ENCODE assay signal across 9 cellular contexts in the genomic region with DNA sequence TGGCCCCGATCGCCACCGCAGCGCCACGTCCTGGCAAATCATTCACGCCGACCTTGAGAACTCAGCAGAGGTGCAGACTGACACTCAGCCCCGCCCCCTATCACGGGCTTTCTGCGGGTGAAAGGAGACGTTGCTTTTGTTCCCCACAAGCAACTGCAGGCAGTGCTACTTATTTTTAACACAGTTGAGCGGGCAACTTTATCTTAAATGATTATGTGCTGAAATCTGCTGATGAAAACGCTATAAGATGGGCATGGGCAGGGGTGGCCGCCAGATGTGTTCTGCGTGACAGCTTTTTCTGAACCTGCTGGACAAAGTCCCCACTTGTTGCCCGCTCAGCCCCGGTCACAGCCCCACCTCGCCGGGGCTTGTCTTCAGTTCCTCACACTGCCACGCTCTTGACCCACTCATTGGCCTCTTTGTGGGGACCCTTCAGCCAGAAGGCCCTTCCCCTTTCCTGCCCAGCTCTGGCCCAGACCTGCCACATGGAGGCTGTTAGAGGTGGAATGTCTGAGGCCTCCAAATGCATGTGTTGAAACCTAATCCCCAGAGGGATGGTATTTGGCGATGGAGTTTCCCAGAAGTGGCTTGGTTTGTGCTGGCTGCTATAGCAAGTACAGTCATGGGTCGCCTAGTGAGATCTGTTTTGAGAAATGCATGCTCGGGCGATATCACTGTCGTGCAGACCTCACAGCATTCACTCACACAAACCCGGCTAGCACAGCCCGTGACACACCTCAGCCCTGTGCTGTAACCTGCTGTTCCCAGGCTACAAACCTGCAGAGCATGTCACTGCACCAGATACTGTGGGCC. TPM values are rescaled to one million over a fixed set of nuclear protein-coding genes. Genes with fewer than 3 reads are reported as not detected.
DNase-seq lines count a peak whose midpoint lies in the region; ATAC-seq, FAIRE-seq and TF ChIP-seq lines count a peak whose summit lies in the region.
"Had no signal": no experiment of that assay in that cellular context is flagged by ENCODE, and none has a peak within 500 bp of the region (broad histone marks: within the 10 kb centered on the region; RNA-seq: fewer than 3 reads in every experiment).

No MANE protein-coding gene starts in this region.

- WGBS in H1 (ENCODE audit: extremely low coverage in 1 of 2, insufficient coverage in 1 of 2, insufficient read length in 1 of 2, insufficient replicate concordance in 2 of 2, low coverage in 1 of 2, low lambda C conversion rate in 2 of 2, missing lambda C conversion rate in 1 of 2), 2 experiments: 63% methylated on average over 27 of the region's 27 CpGs; no CpG with 5 or more reads in 1 of the 2 experiments

- H3K14ac ChIP-seq in H1 (ENCODE audit: insufficient read length): no peak overlapping the region

- H3K27ac ChIP-seq in H1 (ENCODE audit: low read depth, low read length): no peak overlapping the region

- no peak for TF ChIP-seq RAD21 in H1 (IDR thresholded peaks at IDR 0.05 in 1 of 2, conservative IDR thresholded peaks at IDR 0.05 in 1 of 2; ENCODE audit: low read depth in 2 of 2, low read length in 2 of 2)

- no peak overlapping the region for H2AFZ ChIP-seq in H1 (ENCODE audit: low read length)

- H2BK15ac ChIP-seq in H1 (ENCODE audit: low read length): no peak overlapping the region

- peaks cover 0 to 14% (median 5%) of the 10 kb centered on the region in 4 experiments; a peak in 6 of 7 replicates for H3K4me1 ChIP-seq in H1 (replicated peaks in 1 of 4; ENCODE audit: control insufficient read depth in 3 of 4, insufficient read depth in 4 of 4, low read length in 3 of 4)

- no peak overlapping the region for H3K9ac ChIP-seq in H1 (replicated peaks in 1 of 4; ENCODE audit: extremely low read depth in 1 of 4, low read depth in 3 of 4, low read length in 3 of 4)

- no peaks in the 10 kb centered on the region for H3K27me3 Mint-ChIP-seq in natural killer cell (ENCODE audit: low read depth in 2 of 2)

- no peak overlapping the region for H3K4me3 ChIP-seq in H1 (ENCODE audit: extremely low read depth in 1 of 4, insufficient read depth in 2 of 4, low read depth in 3 of 4, low read length in 4 of 4)

- CTCF ChIA-PET in H1 (lab: Charles Lee; ENCODE audit: partially characterized antibody): interaction anchor here (0.7 to 1.6 kb wide), 3 partner anchors 20 to 365 kb away, joined by 4 to 5 read pairs (median 5); no protein-coding TSS in a partner anchor

- TF ChIP-seq POLR2A in H1 (IDR thresholded peaks at IDR 0.05; ENCODE audit: control extremely low read depth in 1 of 2, low read depth in 2 of 2, low read length in 2 of 2): no peak

- H3K18ac ChIP-seq in H1 (ENCODE audit: extremely low read depth, low read length): peak overlapping the region; percentile 24; the same call in 1 of the 2 replicates

- H2BK20ac ChIP-seq in H1 (ENCODE audit: low read length): no peak overlapping the region

- no peak for FAIRE-seq in H1 (lab: Jason Lieb, UNC)
- FAIRE-seq: GM18507 had no signal

- POLR2A ChIA-PET in H1 (lab: Charles Lee; ENCODE audit: partially characterized antibody): interaction anchor here (0.8 to 3.3 kb wide), 7 partner anchors 8 to 815 kb away, joined by 3 to 10 read pairs (median 3); a partner anchor contains a TSS

- intact Hi-C loops in natural killer cell (cut with micrococcal nuclease): no loop called here

- H3K27ac Mint-ChIP-seq in natural killer cell: peak overlapping the region; percentile 63 to 82

- no peak overlapping the region for H4K5ac ChIP-seq in H1 (ENCODE audit: insufficient read length, low read depth, low read length)

- H3K4me2 ChIP-seq in H1 (ENCODE audit: insufficient read depth in 1 of 2, low read depth in 2 of 2, low read length in 2 of 2): no peak overlapping the region; a peak in 1 of 4 replicates

- H2BK5ac ChIP-seq in H1 (ENCODE audit: low read depth, low read length): no peak overlapping the region

- H3K36me3 Mint-ChIP-seq in natural killer cell: no peaks in the 10 kb centered on the region

- no peak overlapping the region for H2BK120ac ChIP-seq in H1 (replicated peaks; ENCODE audit: low read depth, low read length)

- no peaks in the 10 kb centered on the region for H3K23me2 ChIP-seq in H1 (ENCODE audit: low read depth, low read length)

- peaks cover 11% of the 10 kb centered on the region in 2 donors for H3K4me1 Mint-ChIP-seq in natural killer cell

- no peaks in the 10 kb centered on the region for H4K20me1 ChIP-seq in H1 (replicated peaks in 1 of 2; ENCODE audit: control insufficient read depth in 1 of 2, insufficient read depth in 2 of 2, low read length in 2 of 2)

- ATAC-seq in natural killer cell (peak; percentile 76 to 88 (median 87)), GM19395 (IDR thresholded peaks at IDR 0.05; ENCODE audit: unreplicated experiment) (no peak), GM18511 (IDR thresholded peaks at IDR 0.05; ENCODE audit: unreplicated experiment) (no peak)

- DNase-seq in CD1c-positive myeloid dendritic cell (ENCODE audit: extremely low spot score) (peak; percentile 43), NCI-H69 (lab: John Stamatoyannopoulos, UW) (peak; percentile 38), H1 (ENCODE audit: low read depth in 1 of 2, low spot score in 2 of 2) (peak in 1 of 2 experiments; percentile 67), natural killer cell (peak; percentile 59), NCI-H187 treated with DMSO at 0.1 percent for 48 hours (lab: John Stamatoyannopoulos, UW) (no peak)
- no peak for DNase-seq in activated CD4-positive, CD25-positive, alpha-beta regulatory T cell treated with anti-CD3 and anti-CD28 coated beads, Interleukin-2, amount 50 U/mL, for 72 hours

- no peak overlapping the region for H2AK5ac ChIP-seq in H1 (ENCODE audit: low read depth, low read length)

- no peaks in the 10 kb centered on the region for H3K9me3 Mint-ChIP-seq in natural killer cell

- H3K23ac ChIP-seq in H1 (ENCODE audit: insufficient read length): no peak overlapping the region

- no peak overlapping the region for H4K8ac ChIP-seq in H1 (ENCODE audit: extremely low read depth, insufficient read depth, low read length)

- no peak overlapping the region for H4K91ac ChIP-seq in H1 (replicated peaks; ENCODE audit: insufficient read length, low read length)

- no peak for TF ChIP-seq CTCF in H1 (IDR thresholded peaks at IDR 0.05; ENCODE audit: control extremely low read depth in 1 of 3, insufficient read depth in 1 of 3, low read depth in 1 of 3, low read length in 3 of 3)
- no peak for TF ChIP-seq CTCF in natural killer cell (IDR thresholded peaks at IDR 0.05)

- no peaks in the 10 kb centered on the region for H3K79me1 ChIP-seq in H1 (ENCODE audit: low read depth, low read length)

- no peak overlapping the region for H2BK12ac ChIP-seq in H1 (ENCODE audit: low read depth, low read length)

- no peaks in the 10 kb centered on the region for H3K79me2 ChIP-seq in H1 (ENCODE audit: control insufficient read depth in 1 of 2, insufficient read depth in 2 of 2, low read length in 2 of 2)

- H3K27me3 ChIP-seq in H1 (replicated peaks in 1 of 4; ENCODE audit: control insufficient read depth in 3 of 4, extremely low read depth in 1 of 4, insufficient read depth in 3 of 4, low read length in 3 of 4): no peaks in the 10 kb centered on the region

- H3K56ac ChIP-seq in H1 (replicated peaks; ENCODE audit: insufficient read length, low read depth, low read length): no peak overlapping the region

- H3K4me3 Mint-ChIP-seq in natural killer cell: peak overlapping the region; percentile 88

- no peak for TF ChIP-seq EP300 in H1 (IDR thresholded peaks at IDR 0.05; ENCODE audit: borderline replicate concordance in 1 of 2, low read depth in 2 of 2, low read length in 2 of 2)

- H3K4ac ChIP-seq in H1 (replicated peaks; ENCODE audit: insufficient read length, low read depth, low read length): no peak overlapping the region

- no peaks in the 10 kb centered on the region for H3K9me3 ChIP-seq in H1 (ENCODE audit: insufficient read depth in 2 of 2, low read depth in 1 of 2, low read length in 1 of 2)

- no peaks in the 10 kb centered on the region for H3K36me3 ChIP-seq in H1 (ENCODE audit: control insufficient read depth in 2 of 4, insufficient read depth in 4 of 4, low read length in 3 of 4)

RNA-seq across cellular contexts. Expression of a gene that starts 15.7 kb away (rescaled TPM):
- total RNA-seq in H1 (2021; fragmentation: NEBNext Ultra II Directional; extraction: Animal tissue kit (Norgen Biotek cat#: 25700)): 112 and 116 TPM in 2 replicates
- polyA plus RNA-seq in H1 (2011; rRNA removed): 78.0 and 98.0 TPM in 2 replicates
- 101 TPM for polyA plus RNA-seq in H1 (2011; cell fraction: cytosol; rRNA removed)
- 89.3 TPM for polyA plus RNA-seq in H1 (2011; cell fraction: nucleus; rRNA removed)
- 67.6 to 101 TPM (median 96.1 TPM) in 4 replicates for polyA plus RNA-seq in H1 (2012, experiment 1 of 2)
- polyA plus RNA-seq in H1 (2012, experiment 2 of 2): 57.4 TPM
- 51.4 TPM for polyA plus RNA-seq in H1 (2013, experiment 1 of 2)
- polyA plus RNA-seq in H1 (2013, experiment 2 of 2): 46.9 TPM
- 109 and 120 TPM in 2 replicates for polyA minus RNA-seq in H1 (2011; rRNA and poly(A)+ RNA removed)
- 67.0 TPM for polyA minus RNA-seq in H1 (2011; cell fraction: cytosol; rRNA and poly(A)+ RNA removed)
- 33.6 TPM for polyA minus RNA-seq in H1 (2011; cell fraction: nucleus; rRNA and poly(A)+ RNA removed)
- total RNA-seq in natural killer cell: 10 to 100 TPM; 73.8 to 77.0 (median 74.6) TPM

RNA-seq across cellular contexts. Expression of a gene that starts 43.9 kb away (rescaled TPM):
- 96.7 and 97.3 TPM in 2 replicates for total RNA-seq in H1 (2021; fragmentation: NEBNext Ultra II Directional; extraction: Animal tissue kit (Norgen Biotek cat#: 25700))
- 25.8 and 27.0 TPM in 2 replicates for polyA plus RNA-seq in H1 (2011; rRNA removed)
- 26.8 TPM for polyA plus RNA-seq in H1 (2011; cell fraction: cytosol; rRNA removed)
- 33.9 TPM for polyA plus RNA-seq in H1 (2011; cell fraction: nucleus; rRNA removed)
- polyA plus RNA-seq in H1 (2012, experiment 1 of 2): 43.2 to 52.8 TPM (median 48.2 TPM) in 4 replicates
- 12.0 TPM for polyA plus RNA-seq in H1 (2012, experiment 2 of 2)
- 49.1 TPM for polyA plus RNA-seq in H1 (2013, experiment 1 of 2)
- polyA plus RNA-seq in H1 (2013, experiment 2 of 2): 49.5 TPM
- 42.4 and 47.6 TPM in 2 replicates for polyA minus RNA-seq in H1 (2011; rRNA and poly(A)+ RNA removed)
- polyA minus RNA-seq in H1 (2011; cell fraction: cytosol; rRNA and poly(A)+ RNA removed): 38.3 TPM
- polyA minus RNA-seq in H1 (2011; cell fraction: nucleus; rRNA and poly(A)+ RNA removed): 28.8 TPM
- 10 to 100 TPM; 18.1 to 28.4 (median 25.0) TPM for total RNA-seq in natural killer cell

RNA-seq across cellular contexts. Expression of a gene that starts 44.0 kb away (rescaled TPM):
- total RNA-seq in H1 (2021; fragmentation: NEBNext Ultra II Directional; extraction: Animal tissue kit (Norgen Biotek cat#: 25700)): 0.71 and 0.93 TPM in 2 replicates
- polyA plus RNA-seq in H1 (2011; rRNA removed): 0.51 and 0.52 TPM in 2 replicates
- polyA plus RNA-seq in H1 (2011; cell fraction: cytosol; rRNA removed): 0.83 TPM
- 0.76 TPM for polyA plus RNA-seq in H1 (2011; cell fraction: nucleus; rRNA removed)
- 0.50 to 0.85 TPM (median 0.63 TPM) in 4 replicates for polyA plus RNA-seq in H1 (2012, experiment 1 of 2)
- 0.30 TPM for polyA plus RNA-seq in H1 (2012, experiment 2 of 2)
- 0.43 TPM for polyA plus RNA-seq in H1 (2013, experiment 1 of 2)
- polyA plus RNA-seq in H1 (2013, experiment 2 of 2): 0.46 TPM
- polyA minus RNA-seq in H1 (2011; rRNA and poly(A)+ RNA removed): 0.68 and 1.1 TPM in 2 replicates
- 1.2 TPM for polyA minus RNA-seq in H1 (2011; cell fraction: cytosol; rRNA and poly(A)+ RNA removed)
- polyA minus RNA-seq in H1 (2011; cell fraction: nucleus; rRNA and poly(A)+ RNA removed): 2.4 TPM
- under 1 TPM in 2 of 3 donors, not detected in 1; 0.33 to 0.39 TPM for total RNA-seq in natural killer cell

Comparison
In these comparisons a context has a peak if more than half of its experiments do, and no peak if none do; other contexts are left out.
1. DNase-seq: peak in CD1c-positive myeloid dendritic cell (single experiment), NCI-H69 (single experiment) and natural killer cell (single experiment); none in activated CD4-positive, CD25-positive, alpha-beta regulatory T cell treated with anti-CD3 and anti-CD28 coated beads, Interleukin-2, amount 50 U/mL, for 72 hours (single experiment) and NCI-H187 treated with DMSO at 0.1 percent for 48 hours (single experiment).
2. ATAC-seq: peak in natural killer cell (3 of 3); none in GM19395 (single experiment) and GM18511 (single experiment).